7 cellular contexts compared by ENCODE assay signal in the genomic region with DNA sequence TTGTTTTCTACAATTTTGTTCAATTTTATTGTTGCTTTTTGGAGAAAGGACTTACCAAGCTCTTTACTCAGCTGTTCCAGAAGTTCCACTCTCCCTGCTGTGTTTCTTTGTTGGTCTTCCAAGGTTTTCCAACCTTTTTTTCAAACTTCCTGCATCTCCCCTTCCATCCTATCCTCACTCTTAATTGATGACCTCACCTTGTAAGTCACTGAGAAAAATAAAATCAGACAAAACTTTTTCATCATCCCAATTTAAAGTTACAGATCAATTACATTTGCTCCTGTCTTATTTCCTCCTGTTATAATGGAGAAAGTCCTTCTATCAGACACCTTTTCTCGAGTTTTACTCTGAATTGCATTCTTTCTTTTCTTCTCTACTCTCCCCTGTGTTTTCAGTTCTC.
"Had no signal": no experiment of that assay in that cellular context is flagged by ENCODE, and none has a peak within 500 bp of the region (broad histone marks: within the 10 kb centered on the region; RNA-seq: fewer than 3 reads in every experiment).

No MANE protein-coding gene starts in this region.

- H3K27ac ChIP-seq: HL-60, KMS-11 had no signal

- DNase-seq: IMR-90, KBM-7, KG1 had no signal

- H3K4me2 ChIP-seq: KMS-11 had no signal

- ATAC-seq: K562 had no signal

- H3K4me3 ChIP-seq: K562 had no signal

- H3K9ac ChIP-seq: KMS-11 had no signal

- FAIRE-seq: HTR-8/SVneo, K562 had no signal
